8 cellular contexts compared by ENCODE assay signal in the genomic region with DNA sequence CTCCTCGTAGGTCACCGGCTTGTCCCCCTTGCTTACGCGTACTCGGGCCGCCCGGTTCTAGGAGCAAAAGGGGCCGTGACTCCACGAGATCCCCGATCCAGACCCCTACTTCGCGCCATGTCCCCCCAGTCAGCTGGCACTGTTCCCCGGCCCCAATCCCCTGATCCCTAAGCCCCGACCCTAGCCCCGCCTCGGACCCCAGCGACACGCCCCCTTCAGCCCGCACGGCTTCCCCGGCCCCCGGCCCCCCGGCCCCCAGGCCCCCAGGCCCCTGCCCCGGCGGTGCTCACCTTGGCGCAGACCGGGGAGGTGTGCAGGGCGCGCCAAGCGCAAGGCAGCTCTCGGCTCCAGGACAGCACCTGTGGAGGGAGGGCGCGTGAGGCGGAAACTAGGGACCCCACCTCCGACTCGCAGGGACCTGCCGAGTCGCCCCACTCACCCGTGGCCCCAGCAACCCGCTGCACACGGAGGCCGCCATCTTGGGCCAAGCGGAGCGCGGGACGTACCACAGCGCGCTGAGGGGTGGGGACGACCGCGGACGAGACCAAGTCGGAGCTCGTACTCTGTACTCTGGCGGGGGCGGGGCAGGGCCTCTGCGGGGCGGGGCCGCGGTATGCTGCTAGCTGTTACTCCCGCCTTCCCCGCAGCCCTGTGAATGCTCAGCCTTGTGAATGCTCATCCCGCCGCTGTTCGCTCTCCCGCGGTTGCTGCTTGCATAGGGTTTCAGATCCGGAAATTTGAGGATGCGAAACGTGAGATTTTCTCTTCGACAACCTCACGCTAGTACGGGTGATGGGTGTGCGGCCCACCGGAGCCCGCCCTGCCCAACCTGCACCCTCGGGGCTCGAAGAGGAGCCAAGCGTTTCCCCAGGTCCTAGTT. TPM values are rescaled to one million over a fixed set of nuclear protein-coding genes. Genes with fewer than 3 reads are reported as not detected.
DNase-seq lines count a peak whose midpoint lies in the region; ATAC-seq and TF ChIP-seq lines count a peak whose summit lies in the region.

A gene (minus strand): TSS at position 500 of the 880 bp plus-strand sequence. CDS start 22 bp downstream, at position 478.

- ATAC-seq in HG02642 (IDR thresholded peaks at IDR 0.05; ENCODE audit: poor library complexity, unreplicated experiment) (peak; percentile 91), omental fat pad (ENCODE audit: low FRiP score) (peak; percentile 96)

- no peaks in the 10 kb centered on the region for H3K9me3 Mint-ChIP-seq in activated naive CD8-positive, alpha-beta T cell (ENCODE audit: low read depth)

- peaks cover 22% of the 10 kb centered on the region for H3K4me1 Mint-ChIP-seq in activated naive CD8-positive, alpha-beta T cell (ENCODE audit: low read depth)

- peak within 1 kb of the TSS; percentile 97 for H3K27ac Mint-ChIP-seq in activated naive CD8-positive, alpha-beta T cell

- peak; percentile 93 for DNase-seq in NCI-H1105 treated with DMSO at 0.1 percent for 48 hours (lab: John Stamatoyannopoulos, UW)
- DNase-seq in SKM-1 treated with dmso at 0.1 percent for 144 hours (lab: John Stamatoyannopoulos, UW; ENCODE audit: unreplicated experiment), result peak; percentile 94
- DNase-seq in glomerular visceral epithelial cell (ENCODE audit: extremely low spot score), result peak; percentile 96
- peak; percentile 84 for DNase-seq in omental fat pad (ENCODE audit: low spot score)

- H3K27ac ChIP-seq in temporal lobe (ENCODE audit: low read depth, low read length), result peak within 1 kb of the TSS; percentile 96

- peaks cover 11% of the 10 kb centered on the region for H3K36me3 Mint-ChIP-seq in activated naive CD8-positive, alpha-beta T cell

- peak; percentile 90 for TF ChIP-seq POLR2A in GM10847 (IDR thresholded peaks at IDR 0.05; ENCODE audit: extremely low read depth, insufficient read length)

- no peaks in the 10 kb centered on the region for H3K27me3 Mint-ChIP-seq in activated naive CD8-positive, alpha-beta T cell

- no peak for TF ChIP-seq CTCF in omental fat pad (IDR thresholded peaks at IDR 0.05)

- peak within 1 kb of the TSS; percentile 95 for H3K4me3 Mint-ChIP-seq in activated naive CD8-positive, alpha-beta T cell

RNA-seq across cellular contexts. Expression of the gene that starts here (rescaled TPM):
- total RNA-seq in omental fat pad (100 to 1,000 TPM in 1 of 4 donors, 10 to 100 TPM in 3; 69.8 to 109 (median 82.6) TPM), temporal lobe (17.0 TPM)

Comparison
In these comparisons a context has a peak if more than half of its experiments do, and no peak if none do; other contexts are left out.
1. Peak in every context shown above with its lines: DNase-seq, ATAC-seq and H3K27ac ChIP-seq.